ENCODE assay signal across 8 cellular contexts in the genomic region with DNA sequence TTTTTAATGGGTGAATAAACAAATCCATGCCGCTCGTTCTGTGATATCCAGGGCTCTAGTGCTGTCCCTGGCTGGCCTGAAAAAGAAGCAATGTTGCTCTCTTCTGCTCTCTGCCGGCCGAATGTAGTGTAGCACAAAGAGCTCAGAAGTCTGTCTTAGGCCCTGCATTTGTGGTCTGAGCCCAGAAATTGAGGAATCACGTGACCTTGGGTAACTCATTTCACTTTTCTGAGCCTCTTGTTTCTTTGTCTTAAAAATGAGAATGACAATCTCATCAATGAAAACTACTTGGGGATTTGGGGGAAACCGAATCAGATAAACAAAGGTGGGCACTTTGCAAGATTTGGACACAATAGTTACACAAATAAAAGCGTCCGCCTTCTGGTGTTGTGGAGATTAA.
DNase-seq lines count a peak whose midpoint lies in the region; ATAC-seq, FAIRE-seq and TF ChIP-seq lines count a peak whose summit lies in the region.

No MANE protein-coding gene starts in this region.

- CTCF ChIA-PET in activated B cell treated with CpG ODN at 0.5 μM for 24 hours (lab: Charles Lee): interaction anchor here (1.0 to 1.4 kb wide), 3 partner anchors 21 to 156 kb away, joined by 4 to 5 read pairs (median 4); no protein-coding TSS in a partner anchor

- TF ChIP-seq CTCF in AG09309 (IDR thresholded peaks at IDR 0.05; ENCODE audit: control insufficient read depth, insufficient read depth, low read depth, low read length, missing control alignments) (peak; percentile 44), GM12873 (IDR thresholded peaks at IDR 0.05; ENCODE audit: insufficient read depth, low read depth, low read length, missing control alignments) (peak; percentile 85), activated B cell treated with CpG ODN at 0.5 μM for 24 hours (IDR thresholded peaks at IDR 0.05) (no peak), mesothelial cell of epicardium (IDR thresholded peaks at IDR 0.05; ENCODE audit: unreplicated experiment) (peak; percentile 78)

- intact Hi-C loops in activated B cell treated with CpG ODN at 0.5 μM for 24 hours (cut with micrococcal nuclease): loop anchor here (1.0 kb wide), 1 partner anchor 154 kb away; no protein-coding TSS in a partner anchor

- H3K27ac Mint-ChIP-seq in activated B cell treated with CpG ODN at 0.5 μM for 24 hours: no peak overlapping the region
- H3K27ac Mint-ChIP-seq in mesothelial cell of epicardium: no peak overlapping the region

- H3K4me3 Mint-ChIP-seq in activated B cell treated with CpG ODN at 0.5 μM for 24 hours (no peak overlapping the region), mesothelial cell of epicardium (no peak overlapping the region)

- H3K4me1 Mint-ChIP-seq in activated B cell treated with CpG ODN at 0.5 μM for 24 hours (no peaks in the 10 kb centered on the region), mesothelial cell of epicardium (no peaks in the 10 kb centered on the region)

- H3K4me3 ChIP-seq in AG09309 (ENCODE audit: control insufficient read depth, low read depth, low read length): no peak overlapping the region

- peak; percentile 95 for FAIRE-seq in endometrium (lab: Jason Lieb, UNC)

- DNase-seq in AG09309 (ENCODE audit: low read depth): peak; percentile 1
- peak; percentile 26 for DNase-seq in NCI-H1092 treated with DMSO at 0.1 percent for 48 hours (lab: John Stamatoyannopoulos, UW)
- no peak for DNase-seq in activated B cell treated with CpG ODN at 0.5 μM for 24 hours
- DNase-seq in mesothelial cell of epicardium (ENCODE audit: low spot score in 2 of 2, unreplicated experiment in 2 of 2): peak; percentile 40 to 81
- DNase-seq in stimulated activated naive CD8-positive, alpha-beta T cell treated with anti-CD3 and anti-CD28 coated beads, Interleukin-15, Interleukin-2, amounts not matched to agents 100 U/mL and 50 U/mL, for 24 hours: peak; percentile 42
- DNase-seq in effector CD4-positive, alpha-beta T cell: no peak

- no peaks in the 10 kb centered on the region for H3K36me3 Mint-ChIP-seq in activated B cell treated with CpG ODN at 0.5 μM for 24 hours (ENCODE audit: low read depth)
- H3K36me3 Mint-ChIP-seq in mesothelial cell of epicardium: no peaks in the 10 kb centered on the region

- H3K27me3 Mint-ChIP-seq in activated B cell treated with CpG ODN at 0.5 μM for 24 hours (peaks cover 2% of the 10 kb centered on the region), mesothelial cell of epicardium (ENCODE audit: low read depth) (peaks cover 48% of the 10 kb centered on the region)

- POLR2A ChIA-PET in activated B cell treated with CpG ODN at 0.5 μM for 24 hours (lab: Charles Lee): no interaction called here

- peak; percentile 54 for ATAC-seq in activated B cell treated with CpG ODN at 0.5 μM for 24 hours (ENCODE audit: low read depth)
- no peak for ATAC-seq in stimulated activated naive CD8-positive, alpha-beta T cell treated with anti-CD3 and anti-CD28 coated beads, Interleukin-15, Interleukin-2, amounts not matched to agents 100 U/mL and 50 U/mL, for 24 hours

- no peaks in the 10 kb centered on the region for H3K9me3 Mint-ChIP-seq in activated B cell treated with CpG ODN at 0.5 μM for 24 hours
- H3K9me3 Mint-ChIP-seq in mesothelial cell of epicardium: no peaks in the 10 kb centered on the region

Comparison
In these comparisons a context has a peak if more than half of its experiments do, and no peak if none do; other contexts are left out.
1. DNase-seq: peak in AG09309 (single experiment), NCI-H1092 treated with DMSO at 0.1 percent for 48 hours (single experiment), mesothelial cell of epicardium (2 of 2) and stimulated activated naive CD8-positive, alpha-beta T cell treated with anti-CD3 and anti-CD28 coated beads, Interleukin-15, Interleukin-2, amounts not matched to agents 100 U/mL and 50 U/mL, for 24 hours (single experiment); none in activated B cell treated with CpG ODN at 0.5 μM for 24 hours (single experiment) and effector CD4-positive, alpha-beta T cell (single experiment).